8 cellular contexts compared by ENCODE assay signal in genomic region chr14:55129086-55129427, GRCh38. TPM values are rescaled to one million over a fixed set of nuclear protein-coding genes. Genes with fewer than 3 reads are reported as not detected.
DNase-seq lines count a peak whose midpoint lies in the region; ATAC-seq and TF ChIP-seq lines count a peak whose summit lies in the region.

Gene LGALS3, plus strand, starts transcription at chr14:55129252. Its CDS starts 8,122 bp downstream, at chr14:55137374.

- H3K4me1 ChIP-seq in mammary epithelial cell (ENCODE audit: insufficient read depth, low read length): peaks cover 29% of the 10 kb centered on the region
- peaks cover 14 to 91% (median 46%) of the 10 kb centered on the region in 6 donors for H3K4me1 ChIP-seq in spleen

- H3K9ac ChIP-seq in mammary epithelial cell (ENCODE audit: insufficient read depth, low read length): peak within 1 kb of the TSS; percentile 94

- WGBS in mammary epithelial cell (ENCODE audit: low coverage, missing lambda C conversion rate): no CpG with 5 or more reads among the region's 50 CpGs
- 0 to 1% (median 1%) methylated on average over 2 to 50 of the region's 50 CpGs for WGBS in spleen, 5 donors

- intact Hi-C loops in mammary epithelial cell (cut with micrococcal nuclease) (loop anchor here (1.0 kb wide), 2 partner anchors 26 to 40 kb away; no protein-coding TSS in a partner anchor), spleen (cut with DNase I; ENCODE audit: low total_unique reads) (no loop called here)

- BruUV-seq in mammary epithelial cell (replicated peaks; lab: Mats Ljungman, UMichigan): no TSS peak

- H3K36me3 ChIP-seq in BJ (ENCODE audit: control insufficient read depth, insufficient read depth, low read length) (no peaks in the 10 kb centered on the region), mammary epithelial cell (ENCODE audit: insufficient read depth, low read length) (peaks cover 2% of the 10 kb centered on the region), spleen (no peaks in the 10 kb centered on the region)

- peak within 1 kb of the TSS; percentile 83 for H3K4me2 ChIP-seq in mammary epithelial cell (ENCODE audit: insufficient read depth, low read depth, low read length)

- dilution Hi-C loops in mammary epithelial cell (cut with HindIII; ENCODE audit: low sequenced_read_pairs): no loop called here

- no peak for DNase-seq in BJ (ENCODE audit: low read depth)
- peak in 4 of 5 donors; percentile 13 to 39 (median 30) for DNase-seq in T-helper 1 cell
- DNase-seq in mammary epithelial cell: peak; percentile 70
- DNase-seq in iris pigment epithelial cell (ENCODE audit: low read depth): peak; percentile 63
- peak; percentile 92 for DNase-seq in spleen
- DNase-seq in NCI-H2171 treated with DMSO at 0.1 percent for 48 hours (lab: John Stamatoyannopoulos, UW): no peak

- H4K20me1 ChIP-seq in mammary epithelial cell (ENCODE audit: insufficient read depth, low read length): no peaks in the 10 kb centered on the region

- H3K27ac ChIP-seq in mammary epithelial cell (ENCODE audit: insufficient read depth, low read depth, low read length): peak within 1 kb of the TSS; percentile 93
- peak within 1 kb of the TSS; percentile 78 to 91 (median 88) for H3K27ac ChIP-seq in spleen

- H3K9me3 ChIP-seq in mammary epithelial cell (replicated peaks; ENCODE audit: insufficient read depth, low read length) (no peaks in the 10 kb centered on the region), spleen (no peaks in the 10 kb centered on the region)

- peak; percentile 57 for ATAC-seq in HG03159 (IDR thresholded peaks at IDR 0.05; ENCODE audit: unreplicated experiment)

- H3K4me3 ChIP-seq in BJ (ENCODE audit: low read depth, low read length): peak within 1 kb of the TSS; percentile 83
- peak within 1 kb of the TSS; percentile 72 to 76 (median 74) for H3K4me3 ChIP-seq in mammary epithelial cell (replicated peaks in 1 of 3; ENCODE audit: insufficient read depth in 1 of 3, low read depth in 2 of 3, low read length in 3 of 3)
- peak within 1 kb of the TSS; percentile 49 to 88 (median 62) for H3K4me3 ChIP-seq in spleen

- H2AFZ ChIP-seq in mammary epithelial cell (ENCODE audit: low read depth, low read length): peak within 1 kb of the TSS; percentile 77

- H3K27me3 ChIP-seq in BJ (ENCODE audit: control insufficient read depth, insufficient read depth, low read length) (no peaks in the 10 kb centered on the region), mammary epithelial cell (ENCODE audit: insufficient read depth, low read length) (no peaks in the 10 kb centered on the region), spleen (replicated peaks in 1 of 7) (peaks cover 0 to 16% (median 0%) of the 10 kb centered on the region in 7 donors)

- peaks cover 49% of the 10 kb centered on the region for H3K79me2 ChIP-seq in mammary epithelial cell (ENCODE audit: insufficient read depth, low read length)

- CTCF ChIA-PET in BJ (lab: Yijun Ruan, JAX): interaction anchor here (1.3 to 1.9 kb wide), 4 partner anchors 12 to 78 kb away, joined by 3 to 8 read pairs (median 6); partner anchors contain the start of gene MAPK1IP1L
- CTCF ChIA-PET in mammary epithelial cell (lab: Charles Lee; ENCODE audit: low non-redundant PET): interaction anchor here (0.6 kb wide), 1 partner anchor 78 kb away, joined by 3 read pairs; the partner anchor contains the start of gene MAPK1IP1L

- in situ Hi-C loops in mammary epithelial cell (cut with MboI; ENCODE audit: low sequenced_read_pairs in 2 of 2): no loop called here

- POLR2A ChIA-PET in BJ (lab: Charles Lee): interaction anchor here (0.5 kb wide), 1 partner anchor 29 kb away, joined by 5 read pairs; no protein-coding TSS in a partner anchor

- peak; percentile 54 for TF ChIP-seq POLR2A in GM19193 (IDR thresholded peaks at IDR 0.05; ENCODE audit: extremely low read depth, insufficient read depth, insufficient read length)
- no peak for TF ChIP-seq POLR2A in spleen (IDR thresholded peaks at IDR 0.05)

- TF ChIP-seq CTCF in BJ (IDR thresholded peaks at IDR 0.05; ENCODE audit: insufficient read depth, low read depth, low read length) (no peak), mammary epithelial cell (conservative IDR thresholded peaks at IDR 0.05 in 1 of 2, IDR thresholded peaks at IDR 0.05 in 1 of 2; ENCODE audit: extremely low read depth in 1 of 2, insufficient read depth in 1 of 2, low read depth in 1 of 2, low read length in 2 of 2) (no peak), spleen (IDR thresholded peaks at IDR 0.05 in 8 of 11, conservative IDR thresholded peaks at IDR 0.05 in 3 of 11) (no peak)

RNA-seq across cellular contexts. Expression of gene LGALS3, which starts in this region (rescaled TPM):
- 182 and 197 TPM in 2 replicates for polyA plus RNA-seq in BJ (2011; rRNA removed)
- polyA minus RNA-seq in BJ (2011; rRNA and poly(A)+ RNA removed): 35.8 and 47.8 TPM in 2 replicates
- 100 to 1,000 TPM; 138 to 232 TPM for total RNA-seq in mammary epithelial cell
- 156 TPM for polyA plus RNA-seq in mammary epithelial cell
- polyA minus RNA-seq in mammary epithelial cell: 47.3 TPM
- 10 to 100 TPM; 37.4 to 71.1 (median 48.8) TPM for total RNA-seq in spleen
- 100 to 1,000 TPM in 1 of 3 donors, 10 to 100 TPM in 2; 61.1 to 201 (median 69.1) TPM for polyA plus RNA-seq in spleen

Comparison
In these comparisons a context has a peak if more than half of its experiments do, and no peak if none do; other contexts are left out.
1. DNase-seq: peak in T-helper 1 cell (4 of 5), mammary epithelial cell (single experiment), iris pigment epithelial cell (single experiment) and spleen (single experiment); none in BJ (single experiment) and NCI-H2171 treated with DMSO at 0.1 percent for 48 hours (single experiment).
2. Peak in every context shown above with its lines, with median percentiles within 50 percentile points of each other: H3K4me3 ChIP-seq.